24 cellular contexts compared by ENCODE assay signal in the genomic region with DNA sequence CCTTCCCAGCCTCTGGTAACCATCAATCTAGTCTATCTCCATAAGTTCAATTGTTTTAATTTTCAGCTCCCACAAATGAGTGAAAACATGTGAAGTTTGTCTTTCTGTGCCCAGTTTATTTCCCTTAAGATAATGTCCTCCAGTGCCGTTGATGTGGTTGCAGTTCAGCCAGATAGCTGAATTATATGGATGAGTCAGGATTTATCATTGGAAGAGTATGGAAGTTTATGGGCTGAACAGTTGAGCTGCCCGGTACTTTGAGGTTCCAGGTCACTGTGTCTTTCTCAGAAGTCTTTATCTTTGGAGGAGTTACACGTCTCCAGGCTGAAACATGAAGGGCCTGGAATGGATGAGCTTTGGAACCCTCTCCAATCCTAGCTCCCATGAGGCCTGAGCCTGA.
"Had no signal": no experiment of that assay in that cellular context is flagged by ENCODE, and none has a peak within 500 bp of the region (broad histone marks: within the 10 kb centered on the region; RNA-seq: fewer than 3 reads in every experiment).

No MANE protein-coding gene starts in this region.

- H3K4me2 ChIP-seq: hepatocyte had no signal

- H3K9me3 ChIP-seq: left lung, upper lobe of right lung had no signal

- H3K27me3 ChIP-seq: cardiac muscle cell, left lung, upper lobe of right lung had no signal

- H3K4me1 Mint-ChIP-seq: activated CD4-positive, alpha-beta T cell treated with anti-CD3 and anti-CD28 coated beads, Interleukin-2, amount 10 ng/mL, durations not matched to agents 7 days and 5 days; activated CD8-positive, alpha-beta memory T cell treated with anti-CD3 and anti-CD28 coated beads, Interleukin-2, amount 10 ng/mL, durations not matched to agents 7 days and 5 days; activated naive CD4-positive, alpha-beta T cell treated with anti-CD3 and anti-CD28 coated beads, Interleukin-2, amount 10 ng/mL, durations not matched to agents 7 days and 5 days; immature natural killer cell; naive thymus-derived CD8-positive, alpha-beta T cell had no signal

- H3K27ac Mint-ChIP-seq: activated CD4-positive, alpha-beta T cell treated with anti-CD3 and anti-CD28 coated beads, Interleukin-2, amount 10 ng/mL, durations not matched to agents 7 days and 5 days; activated CD8-positive, alpha-beta memory T cell treated with anti-CD3 and anti-CD28 coated beads, Interleukin-2, amount 10 ng/mL, durations not matched to agents 7 days and 5 days; activated CD8-positive, alpha-beta T cell treated with anti-CD3 and anti-CD28 coated beads for 36 hours; activated naive CD4-positive, alpha-beta T cell treated with anti-CD3 and anti-CD28 coated beads, Interleukin-2, amount 10 ng/mL, durations not matched to agents 7 days and 5 days; immature natural killer cell; naive thymus-derived CD8-positive, alpha-beta T cell; progenitor cell of endocrine pancreas; T-helper 2 cell treated with Interferon-gamma antibody and Interleukin-4, amounts not matched to agents 5 μg/mL and 100 μg/mL, for 36 hours had no signal

- H3K4me3 ChIP-seq: cardiac muscle cell, hepatocyte, left lung, lung, upper lobe of right lung had no signal

- ATAC-seq: activated CD8-positive, alpha-beta memory T cell treated with anti-CD3 and anti-CD28 coated beads, Interleukin-2, amount 10 ng/mL, durations not matched to agents 7 days and 5 days; activated CD8-positive, alpha-beta T cell treated with anti-CD3 and anti-CD28 coated beads for 36 hours; left lung; naive thymus-derived CD8-positive, alpha-beta T cell; stimulated activated naive CD8-positive, alpha-beta T cell treated with anti-CD3 and anti-CD28 coated beads, Interleukin-15, Interleukin-2, amounts not matched to agents 100 U/mL and 50 U/mL, for 24 hours; upper lobe of right lung had no signal

- H3K36me3 ChIP-seq: cardiac muscle cell, left lung, upper lobe of right lung, WERI-Rb-1 had no signal

- H3K4me3 Mint-ChIP-seq: activated CD4-positive, alpha-beta T cell treated with anti-CD3 and anti-CD28 coated beads, Interleukin-2, amount 10 ng/mL, durations not matched to agents 7 days and 5 days; activated CD8-positive, alpha-beta memory T cell treated with anti-CD3 and anti-CD28 coated beads, Interleukin-2, amount 10 ng/mL, durations not matched to agents 7 days and 5 days; activated CD8-positive, alpha-beta T cell treated with anti-CD3 and anti-CD28 coated beads for 36 hours; activated naive CD4-positive, alpha-beta T cell treated with anti-CD3 and anti-CD28 coated beads, Interleukin-2, amount 10 ng/mL, durations not matched to agents 7 days and 5 days; immature natural killer cell; naive thymus-derived CD8-positive, alpha-beta T cell; T-helper 2 cell treated with Interferon-gamma antibody and Interleukin-4, amounts not matched to agents 5 μg/mL and 100 μg/mL, for 36 hours had no signal

- H3K36me3 Mint-ChIP-seq: activated CD8-positive, alpha-beta memory T cell treated with anti-CD3 and anti-CD28 coated beads, Interleukin-2, amount 10 ng/mL, durations not matched to agents 7 days and 5 days; activated naive CD4-positive, alpha-beta T cell treated with anti-CD3 and anti-CD28 coated beads, Interleukin-2, amount 10 ng/mL, durations not matched to agents 7 days and 5 days; immature natural killer cell; naive thymus-derived CD8-positive, alpha-beta T cell had no signal

- H3K9me3 Mint-ChIP-seq: activated CD4-positive, alpha-beta T cell treated with anti-CD3 and anti-CD28 coated beads, Interleukin-2, amount 10 ng/mL, durations not matched to agents 7 days and 5 days; activated CD8-positive, alpha-beta T cell treated with anti-CD3 and anti-CD28 coated beads for 36 hours; activated naive CD4-positive, alpha-beta T cell treated with anti-CD3 and anti-CD28 coated beads, Interleukin-2, amount 10 ng/mL, durations not matched to agents 7 days and 5 days; immature natural killer cell; naive thymus-derived CD8-positive, alpha-beta T cell; T-helper 2 cell treated with Interferon-gamma antibody and Interleukin-4, amounts not matched to agents 5 μg/mL and 100 μg/mL, for 36 hours had no signal

- H3K27ac ChIP-seq: cardiac muscle cell, epithelial cell of prostate, hepatocyte, left lung, upper lobe of right lung, WERI-Rb-1 had no signal

- DNase-seq: activated CD4-positive, alpha-beta T cell treated with anti-CD3 and anti-CD28 coated beads, Interleukin-2, amount 10 ng/mL, durations not matched to agents 7 days and 5 days; activated CD4-positive, CD25-positive, alpha-beta regulatory T cell treated with anti-CD3 and anti-CD28 coated beads, Interleukin-2, amount 50 U/mL, for 72 hours; activated CD8-positive, alpha-beta memory T cell treated with anti-CD3 and anti-CD28 coated beads, Interleukin-2, amount 10 ng/mL, durations not matched to agents 7 days and 5 days; activated CD8-positive, alpha-beta T cell treated with anti-CD3 and anti-CD28 coated beads for 36 hours; activated effector memory CD4-positive, alpha-beta T cell treated with anti-CD3 and anti-CD28 coated beads, Interleukin-2, amount 50 U/mL, for 16 hours; activated naive CD4-positive, alpha-beta T cell treated with anti-CD3 and anti-CD28 coated beads, Interleukin-2, amount 10 ng/mL, durations not matched to agents 7 days and 5 days; activated T-cell treated with anti-CD3 and anti-CD28 coated beads for 4 hours; amygdala; cortex of kidney; glutamatergic neuron; immature natural killer cell; left lung; naive thymus-derived CD8-positive, alpha-beta T cell; stimulated activated CD4-positive, alpha-beta T cell treated with anti-CD3 and anti-CD28 coated beads, Interleukin-12 subunit alpha, Interleukin-12 subunit beta, amount 100 ng/mL, for 4 hours; stimulated activated CD4-positive, alpha-beta T cell treated with anti-CD3 and anti-CD28 coated beads, Interleukin-4, amount 100 ng/mL, for 4 hours; stimulated activated naive CD8-positive, alpha-beta T cell treated with anti-CD3 and anti-CD28 coated beads, Interleukin-15, Interleukin-2, amounts not matched to agents 100 U/mL and 50 U/mL, for 24 hours; upper lobe of right lung; WERI-Rb-1 had no signal

- H3K79me2 ChIP-seq: hepatocyte had no signal

- H3K4me1 ChIP-seq: left lung, upper lobe of right lung had no signal

- H2AFZ ChIP-seq: hepatocyte had no signal
